In the genomic region with DNA sequence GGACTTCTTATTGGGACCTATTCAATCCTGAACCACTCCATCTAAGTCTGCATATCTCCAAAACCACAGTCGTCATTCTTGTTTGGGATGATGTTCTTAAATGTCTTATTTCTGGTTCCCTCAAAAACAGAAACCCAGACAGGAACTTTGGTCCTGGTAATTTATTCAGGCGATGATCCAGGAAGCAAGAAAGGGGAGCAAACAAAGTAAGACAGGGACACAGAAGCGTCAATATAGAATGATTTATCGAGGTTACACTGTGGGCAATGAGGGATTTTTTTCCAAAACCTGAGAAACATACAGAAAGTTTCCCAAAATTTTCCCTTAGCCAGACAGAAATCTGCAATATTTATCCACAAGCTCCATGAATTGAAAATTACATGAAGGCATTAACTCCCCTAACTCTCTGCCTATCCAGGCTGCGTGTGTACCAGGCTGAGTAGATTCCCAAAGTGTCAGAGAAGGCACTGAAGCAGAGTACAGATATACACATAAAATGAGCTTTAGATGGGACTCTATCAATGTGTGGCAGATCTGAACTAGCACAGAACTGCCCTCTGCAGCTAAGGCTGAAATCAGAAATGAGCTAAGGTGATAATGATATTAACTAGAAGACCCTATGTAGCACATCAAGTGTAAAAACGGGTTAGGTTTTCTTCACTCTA, we compare ENCODE assay signal across 2 cellular contexts.
A peak's percentile ranks its signal among the peaks of the same experiment; 100 is the strongest.
TF ChIP-seq lines count a peak whose summit lies in the region.

No MANE protein-coding gene starts in this region.

TF ChIP-seq in liver, 16 proteins besides CTCF, POLR2A, EP300 and RAD21:
- TF ChIP-seq HNF4A (conservative IDR thresholded peaks at IDR 0.05) (peak in 1 of 2 donors; percentile 37), EGR1 (IDR thresholded peaks at IDR 0.05; ENCODE audit: low read depth in 2 of 2) (no peak), NR2F2 (IDR thresholded peaks at IDR 0.05) (no peak)

TF ChIP-seq in HepG2, 621 proteins besides CTCF, POLR2A, EP300 and RAD21 (continued from another document):
- TF ChIP-seq ZNF883 (CRISPR knock-in tag; IDR thresholded peaks at IDR 0.05; ENCODE audit: not compliant biosample characterization), result no peak
- TF ChIP-seq, protein P1, sequence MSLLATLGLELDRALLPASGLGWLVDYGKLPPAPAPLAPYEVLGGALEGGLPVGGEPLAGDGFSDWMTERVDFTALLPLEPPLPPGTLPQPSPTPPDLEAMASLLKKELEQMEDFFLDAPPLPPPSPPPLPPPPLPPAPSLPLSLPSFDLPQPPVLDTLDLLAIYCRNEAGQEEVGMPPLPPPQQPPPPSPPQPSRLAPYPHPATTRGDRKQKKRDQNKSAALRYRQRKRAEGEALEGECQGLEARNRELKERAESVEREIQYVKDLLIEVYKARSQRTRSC (CRISPR knock-in tag; IDR thresholded peaks at IDR 0.05; ENCODE audit: low read depth), result no peak
- no peak for TF ChIP-seq ZNF766 (CRISPR knock-in tag; IDR thresholded peaks at IDR 0.05; ENCODE audit: borderline replicate concordance)
- TF ChIP-seq ZC3H13 (CRISPR knock-in tag; IDR thresholded peaks at IDR 0.05), result no peak
- TF ChIP-seq ZNF589 (CRISPR knock-in tag; conservative IDR thresholded peaks at IDR 0.05), result no peak
- no peak for TF ChIP-seq KDM5B (CRISPR knock-in tag; IDR thresholded peaks at IDR 0.05; ENCODE audit: borderline replicate concordance)
- TF ChIP-seq ZNF430 (CRISPR knock-in tag; IDR thresholded peaks at IDR 0.05), result no peak
- TF ChIP-seq, protein P2, sequence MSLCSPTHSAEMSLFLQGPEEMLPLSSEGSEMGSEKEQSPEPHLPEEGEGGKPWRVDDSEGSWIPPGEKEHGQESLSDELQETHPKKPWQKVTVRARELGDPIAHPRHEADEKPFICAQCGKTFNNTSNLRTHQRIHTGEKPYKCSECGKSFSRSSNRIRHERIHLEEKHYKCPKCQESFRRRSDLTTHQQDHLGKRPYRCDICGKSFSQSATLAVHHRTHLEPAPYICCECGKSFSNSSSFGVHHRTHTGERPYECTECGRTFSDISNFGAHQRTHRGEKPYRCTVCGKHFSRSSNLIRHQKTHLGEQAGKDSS (CRISPR knock-in tag; IDR thresholded peaks at IDR 0.05; ENCODE audit: borderline replicate concordance, low read depth), result no peak
- TF ChIP-seq, protein P3, sequence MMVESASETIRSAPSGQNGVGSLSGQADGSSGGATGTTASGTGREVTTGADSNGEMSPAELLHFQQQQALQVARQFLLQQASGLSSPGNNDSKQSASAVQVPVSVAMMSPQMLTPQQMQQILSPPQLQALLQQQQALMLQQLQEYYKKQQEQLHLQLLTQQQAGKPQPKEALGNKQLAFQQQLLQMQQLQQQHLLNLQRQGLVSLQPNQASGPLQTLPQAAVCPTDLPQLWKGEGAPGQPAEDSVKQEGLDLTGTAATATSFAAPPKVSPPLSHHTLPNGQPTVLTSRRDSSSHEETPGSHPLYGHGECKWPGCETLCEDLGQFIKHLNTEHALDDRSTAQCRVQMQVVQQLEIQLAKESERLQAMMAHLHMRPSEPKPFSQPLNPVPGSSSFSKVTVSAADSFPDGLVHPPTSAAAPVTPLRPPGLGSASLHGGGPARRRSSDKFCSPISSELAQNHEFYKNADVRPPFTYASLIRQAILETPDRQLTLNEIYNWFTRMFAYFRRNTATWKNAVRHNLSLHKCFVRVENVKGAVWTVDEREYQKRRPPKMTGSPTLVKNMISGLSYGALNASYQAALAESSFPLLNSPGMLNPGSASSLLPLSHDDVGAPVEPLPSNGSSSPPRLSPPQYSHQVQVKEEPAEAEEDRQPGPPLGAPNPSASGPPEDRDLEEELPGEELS (CRISPR knock-in tag; IDR thresholded peaks at IDR 0.05), result no peak
- TF ChIP-seq, protein P4, sequence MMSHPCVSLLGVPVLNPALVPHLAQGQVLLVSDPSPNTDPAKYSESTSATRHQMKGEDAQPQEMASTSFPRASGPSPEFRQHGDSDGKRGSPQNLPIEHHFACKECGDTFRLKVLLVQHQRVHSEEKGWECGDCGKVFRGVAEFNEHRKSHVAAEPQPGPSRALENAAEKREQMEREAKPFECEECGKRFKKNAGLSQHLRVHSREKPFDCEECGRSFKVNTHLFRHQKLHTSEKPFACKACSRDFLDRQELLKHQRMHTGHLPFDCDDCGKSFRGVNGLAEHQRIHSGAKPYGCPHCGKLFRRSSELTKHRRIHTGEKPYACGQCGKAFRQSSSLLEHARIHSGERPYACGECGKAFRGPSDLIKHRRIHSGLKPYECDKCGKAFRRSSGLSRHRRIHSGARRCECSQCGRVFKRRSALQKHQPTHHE (CRISPR knock-in tag; IDR thresholded peaks at IDR 0.05; ENCODE audit: borderline replicate concordance), result no peak
- TF ChIP-seq BHLHE40 (IDR thresholded peaks at IDR 0.05; ENCODE audit: low read length), result no peak
- TF ChIP-seq, protein P5, sequence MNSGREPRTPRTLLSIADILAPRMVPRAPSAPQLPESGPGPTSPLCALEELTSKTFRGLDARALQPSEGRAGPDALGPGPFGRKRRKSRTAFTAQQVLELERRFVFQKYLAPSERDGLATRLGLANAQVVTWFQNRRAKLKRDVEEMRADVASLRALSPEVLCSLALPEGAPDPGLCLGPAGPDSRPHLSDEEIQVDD (CRISPR knock-in tag; IDR thresholded peaks at IDR 0.05; ENCODE audit: borderline replicate concordance), result no peak
- no peak for TF ChIP-seq KDM6A (CRISPR knock-in tag; IDR thresholded peaks at IDR 0.05; ENCODE audit: low read depth)
- TF ChIP-seq MBD4 (IDR thresholded peaks at IDR 0.05; ENCODE audit: borderline replicate concordance, low read length), result no peak
- no peak for TF ChIP-seq ZNF547 (CRISPR knock-in tag; IDR thresholded peaks at IDR 0.05)
- no peak for TF ChIP-seq ZNF10 (CRISPR knock-in tag; IDR thresholded peaks at IDR 0.05; ENCODE audit: borderline replicate concordance, low read depth)
- TF ChIP-seq ZNF33B (CRISPR knock-in tag; IDR thresholded peaks at IDR 0.05), result no peak
